In genomic region chr11:63504054-63504453, GRCh38 we compare ENCODE assay signal across 24 cellular contexts. TPM values are rescaled to one million over a fixed set of nuclear protein-coding genes. Genes with fewer than 3 reads are reported as not detected.
"Had no signal": no experiment of that assay in that cellular context is flagged by ENCODE, and none has a peak within 500 bp of the region (broad histone marks: within the 10 kb centered on the region; RNA-seq: fewer than 3 reads in every experiment).

No MANE protein-coding gene starts in this region.

- ATAC-seq: activated CD8-positive, alpha-beta memory T cell treated with anti-CD3 and anti-CD28 coated beads, Interleukin-2, amount 10 ng/mL, durations not matched to agents 7 days and 5 days; activated naive CD4-positive, alpha-beta T cell treated with anti-CD3 and anti-CD28 coated beads, Interleukin-2, amount 50 U/mL, for 72 hours; activated naive CD8-positive, alpha-beta T cell treated with anti-CD3 and anti-CD28 coated beads, Interleukin-2, amount 50 U/mL, for 24 hours; activated T-cell treated with anti-CD3 and anti-CD28 coated beads, Interleukin-2, amount 50 U/mL, for 4 hours; SK-N-SH treated with all-trans-retinoic acid at 6 μM for 48 hours; T-helper 17 cell had no signal

- H3K27me3 ChIP-seq: breast epithelium, Peyer's patch, SJSA1 had no signal

- H3K36me3 ChIP-seq: breast epithelium, Peyer's patch, SJSA1 had no signal

- DNase-seq: activated B cell treated with CpG ODN at 0.5 μM for 24 hours; activated CD4-positive, alpha-beta T cell treated with anti-CD3 and anti-CD28 coated beads for 1 hour; activated CD4-positive, alpha-beta T cell treated with anti-CD3 and anti-CD28 coated beads, Interleukin-2, amount 10 ng/mL, durations not matched to agents 24 days and 14 days; activated CD4-positive, alpha-beta T cell treated with anti-CD3 and anti-CD28 coated beads, Interleukin-2, amount 50 U/mL, for 48 hours; activated CD8-positive, alpha-beta memory T cell treated with anti-CD3 and anti-CD28 coated beads, Interleukin-2, amount 10 ng/mL, durations not matched to agents 7 days and 5 days; activated effector memory CD4-positive, alpha-beta T cell treated with anti-CD3 and anti-CD28 coated beads, Interleukin-2, amount 50 U/mL, for 16 hours; activated naive CD4-positive, alpha-beta T cell treated with Interleukin-2 at 50 U/mL for 16 hours; activated naive CD8-positive, alpha-beta T cell treated with anti-CD3 and anti-CD28 coated beads, Interleukin-2, amount 50 U/mL, for 24 hours; activated T-cell treated with anti-CD3 and anti-CD28 coated beads, Interleukin-2, amount 50 U/mL, for 4 hours; caudate nucleus; NCI-H1048; NCI-H146; NCI-H187 treated with DMSO at 0.1 percent for 48 hours; NCI-H2081 treated with DMSO at 0.1 percent for 48 hours; NCI-H446; NCI-H524; Peyer's patch; SHP77; T-helper 17 cell; T-helper 9 cell had no signal

- H3K4me1 ChIP-seq: breast epithelium, Peyer's patch had no signal

- H3K4me3 ChIP-seq: breast epithelium, Peyer's patch, SJSA1 had no signal

- H3K4me3 Mint-ChIP-seq: activated B cell treated with CpG ODN at 0.5 μM for 24 hours; activated CD4-positive, alpha-beta T cell treated with anti-CD3 and anti-CD28 coated beads, Interleukin-2, amount 10 ng/mL, durations not matched to agents 24 days and 14 days; activated CD8-positive, alpha-beta memory T cell treated with anti-CD3 and anti-CD28 coated beads, Interleukin-2, amount 10 ng/mL, durations not matched to agents 7 days and 5 days; activated naive CD8-positive, alpha-beta T cell treated with anti-CD3 and anti-CD28 coated beads, Interleukin-2, amount 50 U/mL, for 24 hours; activated T-cell treated with anti-CD3 and anti-CD28 coated beads, Interleukin-2, amount 50 U/mL, for 4 hours; T-helper 17 cell had no signal

- H3K27ac ChIP-seq: breast epithelium, Peyer's patch, SJSA1 had no signal

- H3K27ac Mint-ChIP-seq: activated B cell treated with CpG ODN at 0.5 μM for 24 hours; activated CD4-positive, alpha-beta T cell treated with anti-CD3 and anti-CD28 coated beads, Interleukin-2, amount 10 ng/mL, durations not matched to agents 24 days and 14 days; activated CD8-positive, alpha-beta memory T cell treated with anti-CD3 and anti-CD28 coated beads, Interleukin-2, amount 10 ng/mL, durations not matched to agents 7 days and 5 days; activated naive CD4-positive, alpha-beta T cell treated with anti-CD3 and anti-CD28 coated beads, Interleukin-2, amount 50 U/mL, for 72 hours; activated naive CD8-positive, alpha-beta T cell treated with anti-CD3 and anti-CD28 coated beads, Interleukin-2, amount 50 U/mL, for 24 hours; T-helper 17 cell had no signal

- H3K27me3 Mint-ChIP-seq: activated CD4-positive, alpha-beta T cell treated with anti-CD3 and anti-CD28 coated beads, Interleukin-2, amount 10 ng/mL, durations not matched to agents 24 days and 14 days; activated CD8-positive, alpha-beta memory T cell treated with anti-CD3 and anti-CD28 coated beads, Interleukin-2, amount 10 ng/mL, durations not matched to agents 7 days and 5 days; activated naive CD8-positive, alpha-beta T cell treated with anti-CD3 and anti-CD28 coated beads, Interleukin-2, amount 50 U/mL, for 24 hours; T-helper 17 cell had no signal

RNA-seq across cellular contexts. Expression of gene LGALS12, which starts 1.8 kb away (rescaled TPM):
- total RNA-seq: activated B cell treated with CpG ODN at 0.5 μM for 24 hours; activated CD4-positive, alpha-beta T cell treated with anti-CD3 and anti-CD28 coated beads, Interleukin-2, amount 10 ng/mL, durations not matched to agents 24 days and 14 days; activated naive CD4-positive, alpha-beta T cell treated with anti-CD3 and anti-CD28 coated beads, Interleukin-2, amount 50 U/mL, for 72 hours; activated T-cell treated with anti-CD3 and anti-CD28 coated beads, Interleukin-2, amount 50 U/mL, for 4 hours had no signal

RNA-seq across cellular contexts. Expression of gene PLAAT5, which starts 13.1 kb away (rescaled TPM):
- total RNA-seq: activated B cell treated with CpG ODN at 0.5 μM for 24 hours; activated CD4-positive, alpha-beta T cell treated with anti-CD3 and anti-CD28 coated beads, Interleukin-2, amount 10 ng/mL, durations not matched to agents 24 days and 14 days; activated naive CD4-positive, alpha-beta T cell treated with anti-CD3 and anti-CD28 coated beads, Interleukin-2, amount 50 U/mL, for 72 hours had no signal

RNA-seq across cellular contexts. Expression of gene PLAAT2, which starts 59.1 kb away (rescaled TPM):
- total RNA-seq: activated B cell treated with CpG ODN at 0.5 μM for 24 hours; activated CD4-positive, alpha-beta T cell treated with anti-CD3 and anti-CD28 coated beads, Interleukin-2, amount 10 ng/mL, durations not matched to agents 24 days and 14 days; activated naive CD4-positive, alpha-beta T cell treated with anti-CD3 and anti-CD28 coated beads, Interleukin-2, amount 50 U/mL, for 72 hours; activated T-cell treated with anti-CD3 and anti-CD28 coated beads, Interleukin-2, amount 50 U/mL, for 4 hours had no signal
